In genomic region chr4:124184767-124185166, GRCh38 we compare ENCODE assay signal across 26 cellular contexts.
"Had no signal": no experiment of that assay in that cellular context is flagged by ENCODE, and none has a peak within 500 bp of the region (broad histone marks: within the 10 kb centered on the region; RNA-seq: fewer than 3 reads in every experiment).

No MANE protein-coding gene starts in this region.

- H3K4me1 ChIP-seq: heart right ventricle had no signal

- ATAC-seq: activated CD4-positive, alpha-beta T cell treated with anti-CD3 and anti-CD28 coated beads for 36 hours; activated CD8-positive, alpha-beta memory T cell treated with anti-CD3 and anti-CD28 coated beads, Interleukin-2, amount 10 ng/mL, durations not matched to agents 7 days and 5 days; activated CD8-positive, alpha-beta T cell treated with anti-CD3 and anti-CD28 coated beads, Interleukin-2, amount 10 ng/mL, durations not matched to agents 7 days and 5 days; effector memory CD8-positive, alpha-beta T cell; gastroesophageal sphincter; heart right ventricle had no signal

- DNase-seq: activated CD4-positive, alpha-beta memory T cell treated with anti-CD3 and anti-CD28 coated beads for 36 hours; activated CD4-positive, alpha-beta T cell treated with anti-CD3 and anti-CD28 coated beads for 36 hours; activated CD4-positive, alpha-beta T cell treated with anti-CD3 and anti-CD28 coated beads, Interleukin-2, amount 10 ng/mL, durations not matched to agents 24 days and 14 days; activated CD4-positive, CD25-positive, alpha-beta regulatory T cell; activated CD4-positive, CD25-positive, alpha-beta regulatory T cell treated with anti-CD3 and anti-CD28 coated beads, Interleukin-2, amount 50 U/mL, for 72 hours; activated CD8-positive, alpha-beta memory T cell treated with anti-CD3 and anti-CD28 coated beads, Interleukin-2, amount 10 ng/mL, durations not matched to agents 7 days and 5 days; activated CD8-positive, alpha-beta memory T cell treated with anti-CD3 and anti-CD28 coated beads, Interleukin-2, amount 50 U/mL, for 4 hours; activated CD8-positive, alpha-beta T cell treated with anti-CD3 and anti-CD28 coated beads, Interleukin-2, amount 10 ng/mL, durations not matched to agents 7 days and 5 days; activated effector memory CD4-positive, alpha-beta T cell treated with anti-CD3 and anti-CD28 coated beads, Interleukin-2, amount 50 U/mL, for 16 hours; activated naive CD4-positive, alpha-beta T cell treated with anti-CD3 and anti-CD28 coated beads, Interleukin-2, amount 50 U/mL, for 16 hours; activated T-cell treated with anti-CD3 and anti-CD28 coated beads, Interleukin-2, amount 50 U/mL, for 1 hour; activated T-cell treated with anti-CD3 and anti-CD28 coated beads, Interleukin-2, amount 50 U/mL, for 48 hours; amniotic stem cell; anterior cingulate cortex; brain microvascular endothelial cell; caudate nucleus; cortex of kidney; dermis blood vessel endothelial cell; effector CD4-positive, alpha-beta T cell; effector memory CD8-positive, alpha-beta T cell; esophagus squamous epithelium; foreskin melanocyte; heart right ventricle; T-helper 2 cell had no signal

- H3K9me3 ChIP-seq: gastroesophageal sphincter had no signal

- H3K4me3 ChIP-seq: esophagus squamous epithelium, gastroesophageal sphincter, heart right ventricle had no signal

- H3K36me3 ChIP-seq: brain microvascular endothelial cell, esophagus squamous epithelium, gastroesophageal sphincter, heart right ventricle had no signal

- H3K27ac ChIP-seq: brain microvascular endothelial cell, epithelial cell of prostate, esophagus squamous epithelium, gastroesophageal sphincter, heart right ventricle had no signal

- H3K27me3 ChIP-seq: brain microvascular endothelial cell, esophagus squamous epithelium, gastroesophageal sphincter, heart right ventricle had no signal
